ENCODE assay signal across 1 cellular context in the genomic region with DNA sequence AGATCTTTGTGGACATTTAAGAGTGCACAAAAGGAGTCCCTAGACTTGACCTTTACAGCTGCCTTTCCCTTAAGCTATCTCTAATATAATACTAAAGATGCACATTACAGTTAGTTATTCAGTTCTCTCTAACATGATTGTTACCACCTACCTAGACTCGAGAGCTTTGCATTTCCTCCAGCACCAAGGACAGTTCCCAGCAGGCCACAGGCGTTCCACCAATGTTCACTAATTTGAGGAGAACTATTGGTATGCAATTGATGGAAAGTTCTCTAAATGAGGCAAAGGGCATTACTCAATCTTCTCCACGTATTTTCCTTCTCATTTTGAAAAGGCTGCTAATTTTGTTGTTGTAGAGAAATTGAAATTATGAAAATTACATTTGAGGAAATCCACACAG.
A peak's percentile ranks its signal among the peaks of the same experiment; 100 is the strongest.
TF ChIP-seq lines count a peak whose summit lies in the region.

No MANE protein-coding gene starts in this region.

TF ChIP-seq in GM23338, 12 proteins besides CTCF, POLR2A, EP300 and RAD21 (continued from another document):
- TF ChIP-seq, protein P1, sequence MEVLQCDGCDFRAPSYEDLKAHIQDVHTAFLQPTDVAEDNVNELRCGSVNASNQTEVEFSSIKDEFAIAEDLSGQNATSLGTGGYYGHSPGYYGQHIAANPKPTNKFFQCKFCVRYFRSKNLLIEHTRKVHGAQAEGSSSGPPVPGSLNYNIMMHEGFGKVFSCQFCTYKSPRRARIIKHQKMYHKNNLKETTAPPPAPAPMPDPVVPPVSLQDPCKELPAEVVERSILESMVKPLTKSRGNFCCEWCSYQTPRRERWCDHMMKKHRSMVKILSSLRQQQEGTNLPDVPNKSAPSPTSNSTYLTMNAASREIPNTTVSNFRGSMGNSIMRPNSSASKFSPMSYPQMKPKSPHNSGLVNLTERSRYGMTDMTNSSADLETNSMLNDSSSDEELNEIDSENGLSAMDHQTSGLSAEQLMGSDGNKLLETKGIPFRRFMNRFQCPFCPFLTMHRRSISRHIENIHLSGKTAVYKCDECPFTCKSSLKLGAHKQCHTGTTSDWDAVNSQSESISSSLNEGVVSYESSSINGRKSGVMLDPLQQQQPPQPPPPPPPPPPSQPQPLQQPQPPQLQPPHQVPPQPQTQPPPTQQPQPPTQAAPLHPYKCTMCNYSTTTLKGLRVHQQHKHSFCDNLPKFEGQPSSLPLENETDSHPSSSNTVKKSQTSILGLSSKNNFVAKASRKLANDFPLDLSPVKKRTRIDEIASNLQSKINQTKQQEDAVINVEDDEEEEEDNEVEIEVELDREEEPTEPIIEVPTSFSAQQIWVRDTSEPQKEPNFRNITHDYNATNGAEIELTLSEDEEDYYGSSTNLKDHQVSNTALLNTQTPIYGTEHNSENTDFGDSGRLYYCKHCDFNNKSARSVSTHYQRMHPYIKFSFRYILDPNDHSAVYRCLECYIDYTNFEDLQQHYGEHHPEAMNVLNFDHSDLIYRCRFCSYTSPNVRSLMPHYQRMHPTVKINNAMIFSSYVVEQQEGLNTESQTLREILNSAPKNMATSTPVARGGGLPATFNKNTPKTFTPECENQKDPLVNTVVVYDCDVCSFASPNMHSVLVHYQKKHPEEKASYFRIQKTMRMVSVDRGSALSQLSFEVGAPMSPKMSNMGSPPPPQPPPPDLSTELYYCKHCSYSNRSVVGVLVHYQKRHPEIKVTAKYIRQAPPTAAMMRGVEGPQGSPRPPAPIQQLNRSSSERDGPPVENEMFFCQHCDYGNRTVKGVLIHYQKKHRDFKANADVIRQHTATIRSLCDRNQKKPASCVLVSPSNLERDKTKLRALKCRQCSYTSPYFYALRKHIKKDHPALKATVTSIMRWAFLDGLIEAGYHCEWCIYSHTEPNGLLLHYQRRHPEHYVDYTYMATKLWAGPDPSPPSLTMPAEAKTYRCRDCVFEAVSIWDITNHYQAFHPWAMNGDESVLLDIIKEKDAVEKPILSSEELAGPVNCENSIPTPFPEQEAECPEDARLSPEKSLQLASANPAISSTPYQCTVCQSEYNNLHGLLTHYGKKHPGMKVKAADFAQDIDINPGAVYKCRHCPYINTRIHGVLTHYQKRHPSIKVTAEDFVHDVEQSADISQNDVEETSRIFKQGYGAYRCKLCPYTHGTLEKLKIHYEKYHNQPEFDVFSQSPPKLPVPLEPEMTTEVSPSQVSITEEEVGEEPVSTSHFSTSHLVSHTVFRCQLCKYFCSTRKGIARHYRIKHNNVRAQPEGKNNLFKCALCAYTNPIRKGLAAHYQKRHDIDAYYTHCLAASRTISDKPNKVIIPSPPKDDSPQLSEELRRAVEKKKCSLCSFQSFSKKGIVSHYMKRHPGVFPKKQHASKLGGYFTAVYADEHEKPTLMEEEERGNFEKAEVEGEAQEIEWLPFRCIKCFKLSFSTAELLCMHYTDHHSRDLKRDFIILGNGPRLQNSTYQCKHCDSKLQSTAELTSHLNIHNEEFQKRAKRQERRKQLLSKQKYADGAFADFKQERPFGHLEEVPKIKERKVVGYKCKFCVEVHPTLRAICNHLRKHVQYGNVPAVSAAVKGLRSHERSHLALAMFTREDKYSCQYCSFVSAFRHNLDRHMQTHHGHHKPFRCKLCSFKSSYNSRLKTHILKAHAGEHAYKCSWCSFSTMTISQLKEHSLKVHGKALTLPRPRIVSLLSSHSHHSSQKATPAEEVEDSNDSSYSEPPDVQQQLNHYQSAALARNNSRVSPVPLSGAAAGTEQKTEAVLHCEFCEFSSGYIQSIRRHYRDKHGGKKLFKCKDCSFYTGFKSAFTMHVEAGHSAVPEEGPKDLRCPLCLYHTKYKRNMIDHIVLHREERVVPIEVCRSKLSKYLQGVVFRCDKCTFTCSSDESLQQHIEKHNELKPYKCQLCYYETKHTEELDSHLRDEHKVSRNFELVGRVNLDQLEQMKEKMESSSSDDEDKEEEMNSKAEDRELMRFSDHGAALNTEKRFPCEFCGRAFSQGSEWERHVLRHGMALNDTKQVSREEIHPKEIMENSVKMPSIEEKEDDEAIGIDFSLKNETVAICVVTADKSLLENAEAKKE (CRISPR knock-in tag; IDR thresholded peaks at IDR 0.05): peak; percentile 70; the same call in 1 of the 2 replicates
- no peak for TF ChIP-seq ZNF331 (CRISPR knock-in tag; IDR thresholded peaks at IDR 0.05; ENCODE audit: low read depth)
